ENCODE assay signal across 1 cellular context in the genomic region with DNA sequence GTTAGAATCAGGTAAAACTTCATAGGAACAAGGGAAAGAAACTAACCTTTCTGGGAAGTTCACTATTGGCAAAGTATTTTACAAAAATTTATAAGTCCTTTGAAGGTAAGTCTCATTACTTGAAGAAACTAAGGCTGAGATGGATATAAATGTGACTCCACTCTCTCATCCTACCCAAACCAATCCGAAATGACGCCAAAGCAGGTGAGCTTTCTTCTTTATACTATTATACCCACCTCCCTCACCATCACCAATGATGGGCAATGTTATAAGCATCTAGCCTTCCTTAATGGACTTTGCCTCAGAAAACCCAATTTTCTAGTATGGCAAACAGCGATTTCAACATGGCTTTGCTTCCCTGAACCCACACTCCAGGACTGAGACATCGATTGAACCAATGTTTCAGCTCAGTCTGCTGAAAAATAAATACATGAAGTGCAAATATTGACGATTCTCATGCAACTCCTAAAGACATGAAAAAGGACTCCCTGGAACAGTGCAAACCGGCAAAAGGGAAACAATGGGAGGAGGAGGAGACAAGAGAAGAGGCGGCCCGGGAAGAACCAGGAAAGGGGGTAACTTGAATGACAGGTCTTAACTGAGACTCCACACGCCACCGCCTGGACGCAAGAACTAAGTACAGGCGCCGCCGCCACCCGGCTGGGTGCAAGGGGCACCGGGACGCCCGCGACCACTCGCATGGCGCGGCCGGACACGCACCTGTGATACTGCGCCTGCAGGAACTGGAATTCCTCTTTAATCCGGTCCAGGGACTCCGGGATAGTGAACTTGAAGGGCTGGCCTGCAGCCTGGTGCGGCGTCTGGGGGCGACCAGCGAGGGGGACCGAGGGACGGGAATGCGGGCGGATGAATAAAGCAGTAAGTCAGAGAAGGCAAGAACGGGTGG.
TF ChIP-seq lines count a peak whose summit lies in the region.

No MANE protein-coding gene starts in this region.

TF ChIP-seq in HepG2, 621 proteins besides CTCF, POLR2A, EP300 and RAD21 (continued from another document and continues in another):
- TF ChIP-seq, protein P1, sequence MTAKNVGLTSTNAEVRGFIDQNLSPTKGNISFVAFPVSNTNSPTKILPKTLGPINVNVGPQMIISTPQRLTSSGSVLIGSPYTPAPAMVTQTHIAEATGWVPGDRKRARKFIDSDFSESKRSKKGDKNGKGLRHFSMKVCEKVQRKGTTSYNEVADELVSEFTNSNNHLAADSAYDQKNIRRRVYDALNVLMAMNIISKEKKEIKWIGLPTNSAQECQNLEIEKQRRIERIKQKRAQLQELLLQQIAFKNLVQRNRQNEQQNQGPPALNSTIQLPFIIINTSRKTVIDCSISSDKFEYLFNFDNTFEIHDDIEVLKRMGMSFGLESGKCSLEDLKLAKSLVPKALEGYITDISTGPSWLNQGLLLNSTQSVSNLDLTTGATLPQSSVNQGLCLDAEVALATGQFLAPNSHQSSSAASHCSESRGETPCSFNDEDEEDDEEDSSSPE (CRISPR knock-in tag; IDR thresholded peaks at IDR 0.05), result peak; percentile 50; the same call in 1 of the 2 replicates
- TF ChIP-seq CENPT (CRISPR knock-in tag; IDR thresholded peaks at IDR 0.05; ENCODE audit: low read depth) (no peak), ZNF230 (CRISPR knock-in tag; IDR thresholded peaks at IDR 0.05) (no peak), ZNF792 (CRISPR knock-in tag; IDR thresholded peaks at IDR 0.05) (no peak; the same call in 1 of the 2 replicates), ZBTB38 (CRISPR knock-in tag; IDR thresholded peaks at IDR 0.05) (peak; percentile 34; the same call in 1 of the 2 replicates), ZBTB42 (CRISPR knock-in tag; IDR thresholded peaks at IDR 0.05) (0 out of 2 replicates have a peak, but pooled peaks have one; percentile 39), ZNF430 (CRISPR knock-in tag; IDR thresholded peaks at IDR 0.05) (peak; percentile 59; the same call in 1 of the 2 replicates), KAT2B (IDR thresholded peaks at IDR 0.05; ENCODE audit: borderline replicate concordance, low read depth, low read length) (peak; percentile 60; the same call in 1 of the 2 replicates), NONO (IDR thresholded peaks at IDR 0.05) (no peak), NONO (CRISPR knock-in tag; conservative IDR thresholded peaks at IDR 0.05) (peak; percentile 93), TBX2 (CRISPR knock-in tag; IDR thresholded peaks at IDR 0.05; ENCODE audit: borderline replicate concordance) (peak; percentile 97), IKZF1 (IDR thresholded peaks at IDR 0.05) (no peak), ZNF317 (CRISPR knock-in tag; IDR thresholded peaks at IDR 0.05) (peak; percentile 74), NFIC (IDR thresholded peaks at IDR 0.05; ENCODE audit: low read length) (peak; percentile 97), HNRNPH1 (optimal IDR thresholded peaks at IDR 0.05; ENCODE audit: low read depth, low read length) (no peak), DPF2 (CRISPR knock-in tag; IDR thresholded peaks at IDR 0.05; ENCODE audit: borderline replicate concordance, low read depth) (peak; percentile 96), ZFAT (CRISPR knock-in tag; conservative IDR thresholded peaks at IDR 0.05) (no peak), ZNF101 (CRISPR knock-in tag; IDR thresholded peaks at IDR 0.05; ENCODE audit: borderline replicate concordance, low read depth) (no peak), ZNF790 (CRISPR knock-in tag; IDR thresholded peaks at IDR 0.05; ENCODE audit: borderline replicate concordance) (no peak), MAZ (IDR thresholded peaks at IDR 0.05; ENCODE audit: borderline replicate concordance, low read depth, low read length) (no peak), MAZ (CRISPR knock-in tag; IDR thresholded peaks at IDR 0.05; ENCODE audit: low read depth) (peak; percentile 76; the same call in 1 of the 2 replicates), RBM39 (IDR thresholded peaks at IDR 0.05; ENCODE audit: low read depth, low read length, poor library complexity, severe bottlenecking) (no peak), GZF1 (CRISPR knock-in tag; IDR thresholded peaks at IDR 0.05) (no peak), RORA (CRISPR knock-in tag; IDR thresholded peaks at IDR 0.05) (no peak), ZFP62 (CRISPR knock-in tag; IDR thresholded peaks at IDR 0.05) (no peak), SALL1 (CRISPR knock-in tag; IDR thresholded peaks at IDR 0.05) (peak; percentile 95), NPAS2 (CRISPR knock-in tag; IDR thresholded peaks at IDR 0.05; ENCODE audit: borderline replicate concordance) (no peak), CREM (IDR thresholded peaks at IDR 0.05) (peak; percentile 96), CREM (CRISPR knock-in tag; IDR thresholded peaks at IDR 0.05) (no peak), ZSCAN21 (CRISPR knock-in tag; IDR thresholded peaks at IDR 0.05; ENCODE audit: borderline replicate concordance) (no peak), ISX (CRISPR knock-in tag; conservative IDR thresholded peaks at IDR 0.05) (no peak), ZFYVE20 (CRISPR knock-in tag; IDR thresholded peaks at IDR 0.05; ENCODE audit: borderline replicate concordance, low read depth) (no peak), RARG (CRISPR knock-in tag; IDR thresholded peaks at IDR 0.05; ENCODE audit: low read depth) (no peak), ZNF577 (CRISPR knock-in tag; IDR thresholded peaks at IDR 0.05; ENCODE audit: borderline replicate concordance, low read depth) (no peak), TCF7 (IDR thresholded peaks at IDR 0.05; ENCODE audit: low read depth) (peak; percentile 96), ZNF558 (CRISPR knock-in tag; IDR thresholded peaks at IDR 0.05; ENCODE audit: borderline replicate concordance) (no peak), RFX1 (IDR thresholded peaks at IDR 0.05) (no peak)
- TF ChIP-seq, protein P2, sequence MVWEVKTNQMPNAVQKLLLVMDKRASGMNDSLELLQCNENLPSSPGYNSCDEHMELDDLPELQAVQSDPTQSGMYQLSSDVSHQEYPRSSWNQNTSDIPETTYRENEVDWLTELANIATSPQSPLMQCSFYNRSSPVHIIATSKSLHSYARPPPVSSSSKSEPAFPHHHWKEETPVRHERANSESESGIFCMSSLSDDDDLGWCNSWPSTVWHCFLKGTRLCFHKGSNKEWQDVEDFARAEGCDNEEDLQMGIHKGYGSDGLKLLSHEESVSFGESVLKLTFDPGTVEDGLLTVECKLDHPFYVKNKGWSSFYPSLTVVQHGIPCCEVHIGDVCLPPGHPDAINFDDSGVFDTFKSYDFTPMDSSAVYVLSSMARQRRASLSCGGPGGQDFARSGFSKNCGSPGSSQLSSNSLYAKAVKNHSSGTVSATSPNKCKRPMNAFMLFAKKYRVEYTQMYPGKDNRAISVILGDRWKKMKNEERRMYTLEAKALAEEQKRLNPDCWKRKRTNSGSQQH (CRISPR knock-in tag; IDR thresholded peaks at IDR 0.05; ENCODE audit: low read depth), result peak; percentile 90; the same call in 1 of the 2 replicates
- TF ChIP-seq, protein P3, sequence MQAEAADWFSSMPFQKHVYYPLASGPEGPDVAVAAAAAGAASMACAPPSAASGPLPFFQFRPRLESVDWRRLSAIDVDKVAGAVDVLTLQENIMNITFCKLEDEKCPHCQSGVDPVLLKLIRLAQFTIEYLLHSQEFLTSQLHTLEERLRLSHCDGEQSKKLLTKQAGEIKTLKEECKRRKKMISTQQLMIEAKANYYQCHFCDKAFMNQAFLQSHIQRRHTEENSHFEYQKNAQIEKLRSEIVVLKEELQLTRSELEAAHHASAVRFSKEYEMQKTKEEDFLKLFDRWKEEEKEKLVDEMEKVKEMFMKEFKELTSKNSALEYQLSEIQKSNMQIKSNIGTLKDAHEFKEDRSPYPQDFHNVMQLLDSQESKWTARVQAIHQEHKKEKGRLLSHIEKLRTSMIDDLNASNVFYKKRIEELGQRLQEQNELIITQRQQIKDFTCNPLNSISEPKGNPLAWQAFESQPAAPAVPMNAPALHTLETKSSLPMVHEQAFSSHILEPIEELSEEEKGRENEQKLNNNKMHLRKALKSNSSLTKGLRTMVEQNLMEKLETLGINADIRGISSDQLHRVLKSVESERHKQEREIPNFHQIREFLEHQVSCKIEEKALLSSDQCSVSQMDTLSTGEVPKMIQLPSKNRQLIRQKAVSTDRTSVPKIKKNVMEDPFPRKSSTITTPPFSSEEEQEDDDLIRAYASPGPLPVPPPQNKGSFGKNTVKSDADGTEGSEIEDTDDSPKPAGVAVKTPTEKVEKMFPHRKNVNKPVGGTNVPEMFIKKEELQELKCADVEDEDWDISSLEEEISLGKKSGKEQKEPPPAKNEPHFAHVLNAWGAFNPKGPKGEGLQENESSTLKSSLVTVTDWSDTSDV (CRISPR knock-in tag; IDR thresholded peaks at IDR 0.05), result no peak
- TF ChIP-seq, protein P4, sequence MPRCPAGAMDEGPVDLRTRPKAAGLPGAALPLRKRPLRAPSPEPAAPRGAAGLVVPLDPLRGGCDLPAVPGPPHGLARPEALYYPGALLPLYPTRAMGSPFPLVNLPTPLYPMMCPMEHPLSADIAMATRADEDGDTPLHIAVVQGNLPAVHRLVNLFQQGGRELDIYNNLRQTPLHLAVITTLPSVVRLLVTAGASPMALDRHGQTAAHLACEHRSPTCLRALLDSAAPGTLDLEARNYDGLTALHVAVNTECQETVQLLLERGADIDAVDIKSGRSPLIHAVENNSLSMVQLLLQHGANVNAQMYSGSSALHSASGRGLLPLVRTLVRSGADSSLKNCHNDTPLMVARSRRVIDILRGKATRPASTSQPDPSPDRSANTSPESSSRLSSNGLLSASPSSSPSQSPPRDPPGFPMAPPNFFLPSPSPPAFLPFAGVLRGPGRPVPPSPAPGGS (CRISPR knock-in tag; IDR thresholded peaks at IDR 0.05), result 0 out of 2 replicates have a peak, but pooled peaks have one; percentile 55
- TF ChIP-seq, protein P5, sequence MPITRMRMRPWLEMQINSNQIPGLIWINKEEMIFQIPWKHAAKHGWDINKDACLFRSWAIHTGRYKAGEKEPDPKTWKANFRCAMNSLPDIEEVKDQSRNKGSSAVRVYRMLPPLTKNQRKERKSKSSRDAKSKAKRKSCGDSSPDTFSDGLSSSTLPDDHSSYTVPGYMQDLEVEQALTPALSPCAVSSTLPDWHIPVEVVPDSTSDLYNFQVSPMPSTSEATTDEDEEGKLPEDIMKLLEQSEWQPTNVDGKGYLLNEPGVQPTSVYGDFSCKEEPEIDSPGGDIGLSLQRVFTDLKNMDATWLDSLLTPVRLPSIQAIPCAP (CRISPR knock-in tag; IDR thresholded peaks at IDR 0.05; ENCODE audit: low read depth), result no peak
- TF ChIP-seq, protein P6, sequence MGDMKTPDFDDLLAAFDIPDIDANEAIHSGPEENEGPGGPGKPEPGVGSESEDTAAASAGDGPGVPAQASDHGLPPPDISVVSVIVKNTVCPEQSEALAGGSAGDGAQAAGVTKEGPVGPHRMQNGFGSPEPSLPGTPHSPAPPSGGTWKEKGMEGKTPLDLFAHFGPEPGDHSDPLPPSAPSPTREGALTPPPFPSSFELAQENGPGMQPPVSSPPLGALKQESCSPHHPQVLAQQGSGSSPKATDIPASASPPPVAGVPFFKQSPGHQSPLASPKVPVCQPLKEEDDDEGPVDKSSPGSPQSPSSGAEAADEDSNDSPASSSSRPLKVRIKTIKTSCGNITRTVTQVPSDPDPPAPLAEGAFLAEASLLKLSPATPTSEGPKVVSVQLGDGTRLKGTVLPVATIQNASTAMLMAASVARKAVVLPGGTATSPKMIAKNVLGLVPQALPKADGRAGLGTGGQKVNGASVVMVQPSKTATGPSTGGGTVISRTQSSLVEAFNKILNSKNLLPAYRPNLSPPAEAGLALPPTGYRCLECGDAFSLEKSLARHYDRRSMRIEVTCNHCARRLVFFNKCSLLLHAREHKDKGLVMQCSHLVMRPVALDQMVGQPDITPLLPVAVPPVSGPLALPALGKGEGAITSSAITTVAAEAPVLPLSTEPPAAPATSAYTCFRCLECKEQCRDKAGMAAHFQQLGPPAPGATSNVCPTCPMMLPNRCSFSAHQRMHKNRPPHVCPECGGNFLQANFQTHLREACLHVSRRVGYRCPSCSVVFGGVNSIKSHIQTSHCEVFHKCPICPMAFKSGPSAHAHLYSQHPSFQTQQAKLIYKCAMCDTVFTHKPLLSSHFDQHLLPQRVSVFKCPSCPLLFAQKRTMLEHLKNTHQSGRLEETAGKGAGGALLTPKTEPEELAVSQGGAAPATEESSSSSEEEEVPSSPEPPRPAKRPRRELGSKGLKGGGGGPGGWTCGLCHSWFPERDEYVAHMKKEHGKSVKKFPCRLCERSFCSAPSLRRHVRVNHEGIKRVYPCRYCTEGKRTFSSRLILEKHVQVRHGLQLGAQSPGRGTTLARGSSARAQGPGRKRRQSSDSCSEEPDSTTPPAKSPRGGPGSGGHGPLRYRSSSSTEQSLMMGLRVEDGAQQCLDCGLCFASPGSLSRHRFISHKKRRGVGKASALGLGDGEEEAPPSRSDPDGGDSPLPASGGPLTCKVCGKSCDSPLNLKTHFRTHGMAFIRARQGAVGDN (CRISPR knock-in tag; IDR thresholded peaks at IDR 0.05), result peak; percentile 80
- TF ChIP-seq, protein P7, sequence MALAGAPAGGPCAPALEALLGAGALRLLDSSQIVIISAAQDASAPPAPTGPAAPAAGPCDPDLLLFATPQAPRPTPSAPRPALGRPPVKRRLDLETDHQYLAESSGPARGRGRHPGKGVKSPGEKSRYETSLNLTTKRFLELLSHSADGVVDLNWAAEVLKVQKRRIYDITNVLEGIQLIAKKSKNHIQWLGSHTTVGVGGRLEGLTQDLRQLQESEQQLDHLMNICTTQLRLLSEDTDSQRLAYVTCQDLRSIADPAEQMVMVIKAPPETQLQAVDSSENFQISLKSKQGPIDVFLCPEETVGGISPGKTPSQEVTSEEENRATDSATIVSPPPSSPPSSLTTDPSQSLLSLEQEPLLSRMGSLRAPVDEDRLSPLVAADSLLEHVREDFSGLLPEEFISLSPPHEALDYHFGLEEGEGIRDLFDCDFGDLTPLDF (CRISPR knock-in tag; IDR thresholded peaks at IDR 0.05), result no peak
- TF ChIP-seq, protein P8, sequence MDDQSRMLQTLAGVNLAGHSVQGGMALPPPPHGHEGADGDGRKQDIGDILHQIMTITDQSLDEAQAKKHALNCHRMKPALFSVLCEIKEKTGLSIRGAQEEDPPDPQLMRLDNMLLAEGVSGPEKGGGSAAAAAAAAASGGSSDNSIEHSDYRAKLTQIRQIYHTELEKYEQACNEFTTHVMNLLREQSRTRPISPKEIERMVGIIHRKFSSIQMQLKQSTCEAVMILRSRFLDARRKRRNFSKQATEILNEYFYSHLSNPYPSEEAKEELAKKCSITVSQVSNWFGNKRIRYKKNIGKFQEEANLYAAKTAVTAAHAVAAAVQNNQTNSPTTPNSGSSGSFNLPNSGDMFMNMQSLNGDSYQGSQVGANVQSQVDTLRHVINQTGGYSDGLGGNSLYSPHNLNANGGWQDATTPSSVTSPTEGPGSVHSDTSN (CRISPR knock-in tag; IDR thresholded peaks at IDR 0.05; ENCODE audit: borderline replicate concordance), result no peak
- TF ChIP-seq, protein P9, sequence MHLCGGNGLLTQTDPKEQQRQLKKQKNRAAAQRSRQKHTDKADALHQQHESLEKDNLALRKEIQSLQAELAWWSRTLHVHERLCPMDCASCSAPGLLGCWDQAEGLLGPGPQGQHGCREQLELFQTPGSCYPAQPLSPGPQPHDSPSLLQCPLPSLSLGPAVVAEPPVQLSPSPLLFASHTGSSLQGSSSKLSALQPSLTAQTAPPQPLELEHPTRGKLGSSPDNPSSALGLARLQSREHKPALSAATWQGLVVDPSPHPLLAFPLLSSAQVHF (CRISPR knock-in tag; IDR thresholded peaks at IDR 0.05), result no peak
